ENCODE assay signal across 1 cellular context in genomic region chr15:75453703-75454470, GRCh38.
TF ChIP-seq lines count a peak whose summit lies in the region.

No MANE protein-coding gene starts in this region.

TF ChIP-seq in HepG2, 621 proteins besides CTCF, POLR2A, EP300 and RAD21 (continued from another document and continues in another):
- TF ChIP-seq ZBTB39 (CRISPR knock-in tag; IDR thresholded peaks at IDR 0.05) (no peak), ZNF687 (CRISPR knock-in tag; IDR thresholded peaks at IDR 0.05) (peak; percentile 93), KDM5A (IDR thresholded peaks at IDR 0.05; ENCODE audit: borderline replicate concordance, low read length) (no peak; the same call in 1 of the 2 replicates), ZFP37 (CRISPR knock-in tag; IDR thresholded peaks at IDR 0.05; ENCODE audit: borderline replicate concordance) (no peak), ZMYM2 (CRISPR knock-in tag; IDR thresholded peaks at IDR 0.05) (no peak), GLMP (CRISPR knock-in tag; IDR thresholded peaks at IDR 0.05; ENCODE audit: borderline replicate concordance) (no peak), ZNF558 (CRISPR knock-in tag; IDR thresholded peaks at IDR 0.05; ENCODE audit: borderline replicate concordance) (no peak), SETDB1 (CRISPR knock-in tag; IDR thresholded peaks at IDR 0.05; ENCODE audit: borderline replicate concordance) (no peak), ZNF83 (CRISPR knock-in tag; IDR thresholded peaks at IDR 0.05; ENCODE audit: borderline replicate concordance) (no peak), STAT5B (CRISPR knock-in tag; IDR thresholded peaks at IDR 0.05) (no peak), GFI1 (CRISPR knock-in tag; IDR thresholded peaks at IDR 0.05; ENCODE audit: borderline replicate concordance) (0 out of 2 replicates have a peak, but pooled peaks have one; percentile 21), ZNF432 (CRISPR knock-in tag; IDR thresholded peaks at IDR 0.05; ENCODE audit: borderline replicate concordance) (no peak), NFYC (CRISPR knock-in tag; IDR thresholded peaks at IDR 0.05) (peak; percentile 93), ZMAT3 (CRISPR knock-in tag; conservative IDR thresholded peaks at IDR 0.05) (peak; percentile 57; the same call in 1 of the 2 replicates), ZNF562 (CRISPR knock-in tag; IDR thresholded peaks at IDR 0.05; ENCODE audit: borderline replicate concordance) (no peak), REXO4 (CRISPR knock-in tag; IDR thresholded peaks at IDR 0.05; ENCODE audit: borderline replicate concordance) (no peak), FOXM1 (CRISPR knock-in tag; IDR thresholded peaks at IDR 0.05) (no peak), ZNF12 (CRISPR knock-in tag; IDR thresholded peaks at IDR 0.05) (no peak), RFX1 (IDR thresholded peaks at IDR 0.05) (no peak), ZNF850 (CRISPR knock-in tag; conservative IDR thresholded peaks at IDR 0.05) (no peak), KLF15 (CRISPR knock-in tag; IDR thresholded peaks at IDR 0.05; ENCODE audit: borderline replicate concordance) (0 out of 2 replicates have a peak, but pooled peaks have one; percentile 8), ZNF619 (CRISPR knock-in tag; IDR thresholded peaks at IDR 0.05) (no peak), CERS6 (CRISPR knock-in tag; IDR thresholded peaks at IDR 0.05) (no peak), TSC22D2 (CRISPR knock-in tag; IDR thresholded peaks at IDR 0.05; ENCODE audit: borderline replicate concordance) (no peak; the same call in 1 of the 2 replicates), SCMH1 (CRISPR knock-in tag; IDR thresholded peaks at IDR 0.05; ENCODE audit: borderline replicate concordance) (no peak), ZNF749 (CRISPR knock-in tag; IDR thresholded peaks at IDR 0.05; ENCODE audit: borderline replicate concordance) (peak; percentile 79), ZFP36L2 (CRISPR knock-in tag; IDR thresholded peaks at IDR 0.05) (no peak), MZF1 (CRISPR knock-in tag; IDR thresholded peaks at IDR 0.05; ENCODE audit: borderline replicate concordance) (no peak), ZBTB10 (CRISPR knock-in tag; IDR thresholded peaks at IDR 0.05; ENCODE audit: borderline replicate concordance) (no peak), ZNF343 (CRISPR knock-in tag; IDR thresholded peaks at IDR 0.05) (no peak), RFXANK (CRISPR knock-in tag; IDR thresholded peaks at IDR 0.05) (no peak; the same call in none of the 2 replicates), ZFP36 (IDR thresholded peaks at IDR 0.05; ENCODE audit: borderline replicate concordance, low read depth, low read length, partially characterized antibody) (no peak), SRSF9 (IDR thresholded peaks at IDR 0.05; ENCODE audit: borderline replicate concordance, insufficient read depth, low read depth, low read length, poor library complexity, severe bottlenecking) (no peak), RXRB (CRISPR knock-in tag; IDR thresholded peaks at IDR 0.05; ENCODE audit: borderline replicate concordance) (peak; percentile 53; the same call in 1 of the 2 replicates), BRF2 (CRISPR knock-in tag; IDR thresholded peaks at IDR 0.05) (peak; percentile 51; the same call in 1 of the 2 replicates), RORA (CRISPR knock-in tag; IDR thresholded peaks at IDR 0.05) (no peak), HNRNPUL1 (IDR thresholded peaks at IDR 0.05; ENCODE audit: low read depth, low read length) (no peak), PRDM4 (CRISPR knock-in tag; IDR thresholded peaks at IDR 0.05; ENCODE audit: borderline replicate concordance) (0 out of 2 replicates have a peak, but pooled peaks have one; percentile 55), THYN1 (CRISPR knock-in tag; IDR thresholded peaks at IDR 0.05; ENCODE audit: borderline replicate concordance, low read depth) (no peak), KLF12 (CRISPR knock-in tag; IDR thresholded peaks at IDR 0.05; ENCODE audit: borderline replicate concordance) (0 out of 2 replicates have a peak, but pooled peaks have one; percentile 60), MYNN (CRISPR knock-in tag; IDR thresholded peaks at IDR 0.05; ENCODE audit: low read depth) (no peak), SP4 (CRISPR knock-in tag; IDR thresholded peaks at IDR 0.05) (peak; percentile 89), ZNF441 (CRISPR knock-in tag; IDR thresholded peaks at IDR 0.05; ENCODE audit: borderline replicate concordance) (no peak), U2AF2 (IDR thresholded peaks at IDR 0.05; ENCODE audit: low read depth, low read length) (no peak)
- TF ChIP-seq, protein P1, sequence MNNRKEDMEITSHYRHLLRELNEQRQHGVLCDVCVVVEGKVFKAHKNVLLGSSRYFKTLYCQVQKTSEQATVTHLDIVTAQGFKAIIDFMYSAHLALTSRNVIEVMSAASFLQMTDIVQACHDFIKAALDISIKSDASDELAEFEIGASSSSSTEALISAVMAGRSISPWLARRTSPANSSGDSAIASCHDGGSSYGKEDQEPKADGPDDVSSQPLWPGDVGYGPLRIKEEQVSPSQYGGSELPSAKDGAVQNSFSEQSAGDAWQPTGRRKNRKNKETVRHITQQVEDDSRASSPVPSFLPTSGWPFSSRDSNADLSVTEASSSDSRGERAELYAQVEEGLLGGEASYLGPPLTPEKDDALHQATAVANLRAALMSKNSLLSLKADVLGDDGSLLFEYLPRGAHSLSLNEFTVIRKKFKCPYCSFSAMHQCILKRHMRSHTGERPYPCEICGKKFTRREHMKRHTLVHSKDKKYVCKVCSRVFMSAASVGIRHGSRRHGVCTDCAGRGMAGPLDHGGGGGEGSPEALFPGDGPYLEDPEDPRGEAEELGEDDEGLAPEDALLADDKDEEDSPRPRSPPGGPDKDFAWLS (CRISPR knock-in tag; IDR thresholded peaks at IDR 0.05; ENCODE audit: borderline replicate concordance): no peak
- TF ChIP-seq, protein P2, sequence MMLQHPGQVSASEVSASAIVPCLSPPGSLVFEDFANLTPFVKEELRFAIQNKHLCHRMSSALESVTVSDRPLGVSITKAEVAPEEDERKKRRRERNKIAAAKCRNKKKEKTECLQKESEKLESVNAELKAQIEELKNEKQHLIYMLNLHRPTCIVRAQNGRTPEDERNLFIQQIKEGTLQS (CRISPR knock-in tag; IDR thresholded peaks at IDR 0.05): 0 out of 2 replicates have a peak, but pooled peaks have one; percentile 16
- TF ChIP-seq, protein P3, sequence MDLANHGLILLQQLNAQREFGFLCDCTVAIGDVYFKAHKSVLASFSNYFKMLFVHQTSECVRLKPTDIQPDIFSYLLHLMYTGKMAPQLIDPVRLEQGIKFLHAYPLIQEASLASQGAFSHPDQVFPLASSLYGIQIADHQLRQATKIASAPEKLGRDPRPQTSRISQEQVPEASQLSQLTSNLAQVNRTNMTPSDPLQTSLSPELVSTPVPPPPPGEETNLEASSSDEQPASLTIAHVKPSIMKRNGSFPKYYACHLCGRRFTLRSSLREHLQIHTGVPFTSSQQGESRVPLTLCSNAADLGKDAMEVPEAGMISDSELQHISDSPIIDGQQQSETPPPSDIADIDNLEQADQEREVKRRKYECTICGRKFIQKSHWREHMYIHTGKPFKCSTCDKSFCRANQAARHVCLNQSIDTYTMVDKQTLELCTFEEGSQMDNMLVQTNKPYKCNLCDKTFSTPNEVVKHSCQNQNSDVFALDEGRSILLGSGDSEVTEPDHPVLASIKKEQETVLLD (CRISPR knock-in tag; IDR thresholded peaks at IDR 0.05; ENCODE audit: low read depth): peak; percentile 93
